ENCODE assay signal across 15 cellular contexts in the genomic region with DNA sequence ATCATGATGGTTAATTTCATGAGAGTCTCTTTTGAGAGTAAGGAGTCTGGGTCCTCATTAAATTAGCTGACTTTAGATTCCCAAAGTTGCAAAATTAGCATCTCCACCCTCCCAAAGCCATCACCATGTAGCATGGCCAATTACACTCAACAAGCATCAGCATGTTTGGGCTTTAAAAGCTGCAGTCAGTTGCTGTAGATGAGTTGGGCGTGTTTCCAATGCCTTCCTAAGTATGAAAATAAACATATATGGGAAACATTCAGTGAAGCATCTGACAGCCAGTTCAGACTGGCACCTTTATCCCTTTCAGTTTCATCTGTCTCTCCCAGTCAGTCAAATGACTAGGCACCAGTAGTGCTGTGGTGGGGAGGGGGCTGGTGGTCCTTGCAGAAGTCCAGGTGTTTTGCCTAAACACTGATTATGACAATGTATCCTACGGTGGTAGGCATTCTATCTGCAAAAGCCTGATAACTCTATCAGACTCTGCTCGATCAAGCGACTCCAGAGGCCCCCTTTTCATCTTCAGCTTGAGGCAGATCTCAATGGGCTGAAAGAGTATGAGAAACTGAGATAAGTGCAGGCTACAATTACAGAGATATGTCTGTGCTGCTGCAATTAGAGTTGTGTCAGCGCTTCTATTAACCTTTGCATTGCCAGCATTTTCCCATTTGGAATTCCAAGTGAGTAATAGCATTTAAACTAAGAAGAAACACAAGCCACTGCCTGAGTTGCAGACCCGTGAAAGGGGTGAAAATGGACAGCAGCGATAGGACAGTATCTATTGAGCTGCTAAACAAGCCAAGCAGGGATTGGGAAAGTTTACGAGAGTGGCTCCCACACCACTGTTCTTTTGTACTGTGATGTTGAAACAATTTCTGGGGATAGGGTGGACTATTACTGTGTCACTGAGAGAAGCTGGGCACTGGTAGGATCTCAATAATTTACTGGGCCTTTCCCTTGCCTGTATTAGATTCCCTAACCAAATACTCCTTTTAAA.
DNase-seq lines count a peak whose midpoint lies in the region; ATAC-seq, FAIRE-seq and TF ChIP-seq lines count a peak whose summit lies in the region.
"Had no signal": no experiment of that assay in that cellular context is flagged by ENCODE, and none has a peak within 500 bp of the region (broad histone marks: within the 10 kb centered on the region; RNA-seq: fewer than 3 reads in every experiment).

No MANE protein-coding gene starts in this region.

- DNase-seq in DMS114 treated with DMSO at 0.1 percent for 48 hours (lab: John Stamatoyannopoulos, UW; ENCODE audit: unreplicated experiment) (peak; percentile 25), HuH-7.5 (ENCODE audit: low spot score) (peak; percentile 13), RWPE2 (ENCODE audit: low spot score) (no peak), keratinocyte (ENCODE audit: low read depth, low spot score) (no peak), H4 (ENCODE audit: low spot score) (no peak), ovary (no peak)
- DNase-seq: activated CD4-positive, CD25-positive, alpha-beta regulatory T cell; activated naive CD4-positive, alpha-beta T cell treated with Interleukin-2 at 50 U/mL for 16 hours; caudate nucleus; DND-41; NCI-H2081; PC-3 had no signal

- H3K4me1 ChIP-seq in RWPE2 (ENCODE audit: insufficient read depth, poor library complexity, severe bottlenecking) (peaks cover 17% of the 10 kb centered on the region), keratinocyte (ENCODE audit: control insufficient read depth, extremely low read depth, insufficient read depth, low read length) (peaks cover 31% of the 10 kb centered on the region), ovary (ENCODE audit: insufficient read depth) (no peaks in the 10 kb centered on the region)

- H3K27me3 ChIP-seq in RWPE2 (ENCODE audit: insufficient read depth, poor library complexity, severe bottlenecking) (no peaks in the 10 kb centered on the region), keratinocyte (ENCODE audit: control insufficient read depth, extremely low read depth, insufficient read depth, low read length) (no peaks in the 10 kb centered on the region), ovary (no peaks in the 10 kb centered on the region)

- TF ChIP-seq CTCF in RWPE2 (IDR thresholded peaks at IDR 0.05; ENCODE audit: poor library complexity, severe bottlenecking) (no peak), keratinocyte (optimal IDR thresholded peaks at IDR 0.05 in 1 of 3, IDR thresholded peaks at IDR 0.05 in 1 of 3, conservative IDR thresholded peaks at IDR 0.05 in 1 of 3; ENCODE audit: extremely low read depth in 1 of 3, insufficient read depth in 2 of 3, low read length in 3 of 3) (no peak), ovary (IDR thresholded peaks at IDR 0.05) (no peak)

- no peaks in the 10 kb centered on the region for H3K79me2 ChIP-seq in keratinocyte (ENCODE audit: control insufficient read depth, insufficient read depth, low read length)

- peak overlapping the region; percentile 9 for H2AFZ ChIP-seq in keratinocyte (ENCODE audit: control insufficient read depth, low read length)

- no peaks in the 10 kb centered on the region for H3K9me3 ChIP-seq in RWPE2 (ENCODE audit: severe bottlenecking)
- no peaks in the 10 kb centered on the region for H3K9me3 ChIP-seq in keratinocyte (ENCODE audit: control insufficient read depth, low read depth, low read length)
- no peaks in the 10 kb centered on the region for H3K9me3 ChIP-seq in ovary
- H3K9me3 ChIP-seq: thoracic aorta had no signal

- no peak for TF ChIP-seq POLR2A in ovary (IDR thresholded peaks at IDR 0.05)

- no peaks in the 10 kb centered on the region for H3K9me1 ChIP-seq in keratinocyte (ENCODE audit: control insufficient read depth, extremely low read depth, insufficient read depth, low read length)

- H3K36me3 ChIP-seq in RWPE2 (ENCODE audit: low read depth): no peaks in the 10 kb centered on the region
- H3K36me3 ChIP-seq in keratinocyte (ENCODE audit: control insufficient read depth in 2 of 2, extremely low read depth in 1 of 2, insufficient read depth in 2 of 2, low read length in 2 of 2): no peaks in the 10 kb centered on the region
- H3K36me3 ChIP-seq in ovary: no peaks in the 10 kb centered on the region
- H3K36me3 ChIP-seq: thoracic aorta had no signal

- FAIRE-seq in keratinocyte (lab: Jason Lieb, UNC): peak; percentile 87

- peak overlapping the region; percentile 88 for H3K4me2 ChIP-seq in keratinocyte (ENCODE audit: control insufficient read depth, extremely low read depth, insufficient read depth, low read depth, low read length)

- H3K27ac ChIP-seq in RWPE2 (ENCODE audit: poor library complexity, severe bottlenecking): no peak overlapping the region
- H3K27ac ChIP-seq in keratinocyte (ENCODE audit: control insufficient read depth, insufficient read depth, low read length): peak overlapping the region; percentile 62
- no peak overlapping the region for H3K27ac ChIP-seq in ovary
- H3K27ac ChIP-seq: thoracic aorta had no signal

- dilution Hi-C loops in keratinocyte (cut with MboI; ENCODE audit: extremely low pct_ligation_motif_present, low sequenced_read_pairs): no loop called here

- H3K4me3 ChIP-seq in RWPE2 (ENCODE audit: severe bottlenecking) (no peak overlapping the region), keratinocyte (ENCODE audit: control insufficient read depth in 2 of 3, extremely low read depth in 1 of 3, insufficient read depth in 2 of 3, low read depth in 1 of 3, low read length in 3 of 3) (peak overlapping the region in 2 of 3 experiments; percentile 49 to 55), ovary (no peak overlapping the region)
- H3K4me3 ChIP-seq: thoracic aorta had no signal

- no peak for TF ChIP-seq EP300 in ovary (IDR thresholded peaks at IDR 0.05)

- peak overlapping the region; percentile 9 for H3K9ac ChIP-seq in keratinocyte (ENCODE audit: control insufficient read depth, extremely low read depth, insufficient read depth, low read length)

- WGBS in ovary, 3 donors: 67 to 70% (median 68%) methylated on average over 8 of the region's 8 CpGs

- ATAC-seq in RWPE2 (ENCODE audit: low read depth): peak; percentile 53; the same call in 2 of the 3 replicates
- no peak for ATAC-seq in HG02938 (IDR thresholded peaks at IDR 0.05; ENCODE audit: unreplicated experiment)
- ATAC-seq in HG03469 (IDR thresholded peaks at IDR 0.05; ENCODE audit: unreplicated experiment): no peak
- ATAC-seq: PC-3 had no signal

- no peaks in the 10 kb centered on the region for H4K20me1 ChIP-seq in keratinocyte (ENCODE audit: control insufficient read depth, extremely low read depth, insufficient read depth, low read length)

- intact Hi-C loops in ovary (cut with DNase I): no loop called here

Comparison
In these comparisons a context has a peak if more than half of its experiments do, and no peak if none do; other contexts are left out.
1. DNase-seq: peak in DMS114 treated with DMSO at 0.1 percent for 48 hours (single experiment) and HuH-7.5 (single experiment); none in RWPE2 (single experiment), keratinocyte (single experiment), H4 (single experiment) and ovary (0 of 5).
2. H3K4me3 ChIP-seq: peak in keratinocyte (2 of 3); none in RWPE2 (single experiment) and ovary (single experiment).